In the genomic region with DNA sequence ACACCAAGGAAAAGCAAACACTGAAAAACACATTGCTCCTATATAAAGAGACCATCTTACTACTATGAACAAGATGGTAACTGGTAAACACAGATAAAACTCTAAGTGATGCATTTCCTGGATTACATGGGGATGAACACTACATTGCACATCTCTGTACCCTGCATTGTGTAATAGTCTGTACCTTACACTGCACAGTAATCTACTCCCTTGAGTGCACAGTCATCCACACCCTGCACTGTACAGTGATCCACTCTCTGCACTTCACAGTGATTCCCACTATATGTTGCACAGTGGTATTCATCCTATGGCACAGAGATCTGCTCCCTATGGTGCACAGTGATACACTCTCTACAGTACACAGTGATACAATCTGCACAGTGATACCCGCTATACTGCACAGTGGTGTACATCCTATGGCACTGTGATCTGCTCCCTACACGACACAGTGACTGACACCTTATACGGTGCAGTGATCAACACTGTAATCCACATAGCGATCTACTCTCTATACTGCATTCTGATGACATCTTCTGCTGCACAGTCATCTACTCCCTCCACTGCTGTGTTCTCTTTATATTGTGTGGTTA, we compare ENCODE assay signal across 17 cellular contexts.
"Had no signal": no experiment of that assay in that cellular context is flagged by ENCODE, and none has a peak within 500 bp of the region (broad histone marks: within the 10 kb centered on the region; RNA-seq: fewer than 3 reads in every experiment).

No MANE protein-coding gene starts in this region.

- H3K36me3 ChIP-seq: esophagus squamous epithelium, tibial nerve had no signal

- H3K36me3 Mint-ChIP-seq: activated naive CD8-positive, alpha-beta T cell treated with anti-CD3 and anti-CD28 coated beads, Interleukin-2, amount 10 ng/mL, durations not matched to agents 7 days and 5 days; brain; memory B cell had no signal

- H3K4me1 Mint-ChIP-seq: activated naive CD8-positive, alpha-beta T cell treated with anti-CD3 and anti-CD28 coated beads, Interleukin-2, amount 10 ng/mL, durations not matched to agents 7 days and 5 days; memory B cell had no signal

- H3K4me1 ChIP-seq: esophagus squamous epithelium, tibial nerve had no signal

- H3K27ac Mint-ChIP-seq: activated naive CD8-positive, alpha-beta T cell treated with anti-CD3 and anti-CD28 coated beads, Interleukin-2, amount 10 ng/mL, durations not matched to agents 7 days and 5 days; memory B cell; T-helper 2 cell treated with Interferon-gamma antibody and Interleukin-4, amounts not matched to agents 5 μg/mL and 100 μg/mL, for 36 hours had no signal

- H3K27me3 ChIP-seq: esophagus squamous epithelium, tibial nerve had no signal

- H3K4me2 ChIP-seq: SK-N-SH had no signal

- H3K27me3 Mint-ChIP-seq: activated naive CD8-positive, alpha-beta T cell treated with anti-CD3 and anti-CD28 coated beads, Interleukin-2, amount 10 ng/mL, durations not matched to agents 7 days and 5 days; brain; memory B cell had no signal

- H3K9ac ChIP-seq: SK-N-SH had no signal

- H3K4me3 Mint-ChIP-seq: activated naive CD8-positive, alpha-beta T cell treated with anti-CD3 and anti-CD28 coated beads, Interleukin-2, amount 10 ng/mL, durations not matched to agents 7 days and 5 days; brain; memory B cell; neural crest cell; T-helper 2 cell treated with Interferon-gamma antibody and Interleukin-4, amounts not matched to agents 5 μg/mL and 100 μg/mL, for 36 hours had no signal

- DNase-seq: activated CD4-positive, alpha-beta T cell treated with anti-CD3 and anti-CD28 coated beads, Interleukin-2, amount 50 U/mL, for 48 hours; activated naive CD4-positive, alpha-beta T cell; activated naive CD8-positive, alpha-beta T cell treated with anti-CD3 and anti-CD28 coated beads, Interleukin-2, amount 10 ng/mL, durations not matched to agents 7 days and 5 days; effector CD4-positive, alpha-beta T cell; esophagus squamous epithelium; foreskin melanocyte; head of caudate nucleus; retina; SK-N-SH; stimulated activated CD4-positive, alpha-beta T cell treated with anti-CD3 and anti-CD28 coated beads, Interleukin-4, amount 100 ng/mL, for 24 hours; stimulated activated naive CD4-positive, alpha-beta T cell; substantia nigra had no signal

- H3K27ac ChIP-seq: esophagus squamous epithelium, tibial nerve had no signal

- H3K9me3 ChIP-seq: esophagus squamous epithelium, SK-N-SH, tibial nerve had no signal

- H3K9me3 Mint-ChIP-seq: activated naive CD8-positive, alpha-beta T cell treated with anti-CD3 and anti-CD28 coated beads, Interleukin-2, amount 10 ng/mL, durations not matched to agents 7 days and 5 days had no signal

- H3K4me3 ChIP-seq: esophagus squamous epithelium, tibial nerve had no signal
